In genomic region chrX:107429090-107429489, GRCh38 we compare ENCODE assay signal across 8 cellular contexts. TPM values are rescaled to one million over a fixed set of nuclear protein-coding genes. Genes with fewer than 3 reads are reported as not detected.
DNase-seq lines count a peak whose midpoint lies in the region; ATAC-seq and TF ChIP-seq lines count a peak whose summit lies in the region.

No MANE protein-coding gene starts in this region.

- H3K36me3 ChIP-seq in osteoblast (ENCODE audit: insufficient read depth, low read length) (no peaks in the 10 kb centered on the region), testis (ENCODE audit: low read depth, missing control alignments) (no peaks in the 10 kb centered on the region)

- H3K4me1 ChIP-seq in osteoblast (ENCODE audit: insufficient read depth, low read length) (no peaks in the 10 kb centered on the region), testis (no peaks in the 10 kb centered on the region)

- H3K9me3 ChIP-seq in osteoblast (ENCODE audit: low read depth, low read length) = no peaks in the 10 kb centered on the region
- H3K9me3 ChIP-seq in testis = no peaks in the 10 kb centered on the region

- TF ChIP-seq CTCF in osteoblast (IDR thresholded peaks at IDR 0.05; ENCODE audit: extremely low read depth, low read depth, low read length) = peak; percentile 45
- peak in 1 of 3 experiments; percentile 18 for TF ChIP-seq CTCF in testis (IDR thresholded peaks at IDR 0.05)

- H3K27me3 ChIP-seq in osteoblast (ENCODE audit: insufficient read depth, low read length) = peaks cover 16% of the 10 kb centered on the region
- no peaks in the 10 kb centered on the region for H3K27me3 ChIP-seq in testis

- H3K4me3 ChIP-seq in osteoblast (ENCODE audit: insufficient read depth, low read length) = no peak overlapping the region
- no peak overlapping the region for H3K4me3 ChIP-seq in testis

- no peak overlapping the region for H3K4me2 ChIP-seq in osteoblast (ENCODE audit: insufficient read depth, low read length)

- intact Hi-C loops in testis (cut with DNase I; ENCODE audit: low total_unique reads) = no loop called here

- no peaks in the 10 kb centered on the region for H3K79me2 ChIP-seq in osteoblast (ENCODE audit: insufficient read depth, low read length)

- H3K27ac ChIP-seq in osteoblast (ENCODE audit: low read depth, low read length) = no peak overlapping the region
- no peak overlapping the region for H3K27ac ChIP-seq in testis

- peak; percentile 1 for DNase-seq in NCI-H1694 treated with DMSO at 0.1 percent for 48 hours (lab: John Stamatoyannopoulos, UW)
- no peak for DNase-seq in NCI-H1694 (lab: John Stamatoyannopoulos, UW)
- DNase-seq in M059J (ENCODE audit: low read depth) = peak; percentile 31
- DNase-seq in astrocyte of the hippocampus (ENCODE audit: low read depth, low spot score) = peak; percentile 2
- no peak for DNase-seq in osteoblast (ENCODE audit: insufficient read length, low spot score, missing footprints)
- DNase-seq in testis = no peak
- DNase-seq in dedifferentiated amniotic fluid mesenchymal stem cell (ENCODE audit: extremely low spot score) = no peak

- no peak for ATAC-seq in HG03196 (IDR thresholded peaks at IDR 0.05; ENCODE audit: unreplicated experiment)

- no peak for TF ChIP-seq POLR2A in testis (IDR thresholded peaks at IDR 0.05)

- H2AFZ ChIP-seq in osteoblast (ENCODE audit: low read length) = no peak overlapping the region

- 56 to 82% methylated on average over 3 to 6 of the region's 6 CpGs for WGBS in testis, 2 donors

- no peaks in the 10 kb centered on the region for H4K20me1 ChIP-seq in osteoblast (ENCODE audit: insufficient read depth, low read length)

RNA-seq across cellular contexts. Expression of gene FRMPD3, which starts 20.4 kb away (rescaled TPM):
- total RNA-seq in M059J (2014; rRNA removed; shearing (Covaris generic)) = 0.05 TPM in 1 of 2 replicates, not detected in the other
- total RNA-seq in osteoblast (under 0.01 TPM in 2 replicates), testis (1 to 10 TPM; 1.5 to 2.0 TPM)
- 0.74 TPM for polyA plus RNA-seq in testis (ENCODE audit: insufficient read depth, low read depth, low replicate concordance)

Comparison
In these comparisons a context has a peak if more than half of its experiments do, and no peak if none do; other contexts are left out.
1. DNase-seq: peak in NCI-H1694 treated with DMSO at 0.1 percent for 48 hours (single experiment), M059J (single experiment) and astrocyte of the hippocampus (single experiment); none in NCI-H1694 (single experiment), osteoblast (single experiment), testis (single experiment) and dedifferentiated amniotic fluid mesenchymal stem cell (single experiment).